11 cellular contexts compared by ENCODE assay signal in the genomic region with DNA sequence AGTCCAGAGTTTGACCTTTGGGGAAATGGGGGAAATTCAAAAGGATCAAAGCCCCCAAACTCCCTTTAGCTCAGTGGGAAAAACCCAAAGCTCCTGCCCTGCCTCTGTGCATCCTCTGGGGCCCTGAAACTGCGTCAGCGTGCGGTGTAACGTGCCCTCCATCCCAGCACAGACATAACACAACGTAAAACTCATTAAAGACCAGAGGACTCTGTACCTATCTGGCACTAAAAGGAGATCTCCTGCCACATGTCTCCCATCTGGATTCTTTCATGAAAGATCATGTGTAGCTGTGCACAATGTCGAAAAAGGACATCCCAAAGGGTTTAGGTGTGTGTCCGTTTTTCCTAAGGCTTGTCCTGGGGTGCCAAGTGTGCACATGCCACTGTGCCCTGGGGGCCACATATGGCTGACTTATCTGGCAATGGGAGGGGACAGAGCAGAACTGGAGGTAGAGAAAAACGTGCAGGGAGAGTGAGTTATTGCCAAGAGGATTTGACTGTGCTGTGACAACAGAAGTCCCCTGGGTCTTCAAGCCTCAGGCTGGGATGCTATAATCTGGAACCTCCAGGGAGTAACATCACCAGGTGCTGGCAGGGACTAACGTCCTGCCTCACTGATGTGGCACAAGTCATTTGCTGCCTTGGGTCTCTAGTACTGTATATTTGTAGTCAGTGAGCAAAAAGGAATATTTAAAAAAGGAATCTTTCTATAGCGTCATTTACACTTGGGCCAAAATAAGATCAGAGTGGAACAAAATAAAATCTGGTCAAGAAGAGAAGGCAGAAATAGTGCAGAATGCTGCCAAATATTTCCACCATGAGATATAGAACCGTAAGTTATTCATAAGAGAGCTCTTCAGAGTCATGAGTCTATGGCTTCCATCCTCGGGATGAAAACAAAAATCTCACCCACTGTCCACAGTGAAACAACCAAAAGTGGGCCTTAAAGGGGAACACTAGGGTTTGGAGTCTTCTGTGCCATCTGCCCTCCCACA. TPM values are rescaled to one million over a fixed set of nuclear protein-coding genes. Genes with fewer than 3 reads are reported as not detected.
DNase-seq lines count a peak whose midpoint lies in the region; ATAC-seq and TF ChIP-seq lines count a peak whose summit lies in the region.
"Had no signal": no experiment of that assay in that cellular context is flagged by ENCODE, and none has a peak within 500 bp of the region (broad histone marks: within the 10 kb centered on the region; RNA-seq: fewer than 3 reads in every experiment).

No MANE protein-coding gene starts in this region.

- H3K4me1 ChIP-seq in right atrium auricular region (peaks cover 0 to 95% of the 10 kb centered on the region in 2 donors), vagina (peaks cover 86% of the 10 kb centered on the region)

- CTCF ChIA-PET in activated CD8-positive, alpha-beta T cell treated with anti-CD3 and anti-CD28 coated beads, Interleukin-2, amount 10 ng/mL, durations not matched to agents 7 days and 5 days (lab: Charles Lee): interaction anchor here (0.6 to 3.7 kb wide), 24 partner anchors 9 to 60 kb away, joined by 3 to 72 read pairs (median 8); no protein-coding TSS in a partner anchor

- H3K36me3 ChIP-seq in right atrium auricular region (no peaks in the 10 kb centered on the region), vagina (no peaks in the 10 kb centered on the region)

- no peaks in the 10 kb centered on the region for H3K27me3 Mint-ChIP-seq in activated CD8-positive, alpha-beta T cell treated with anti-CD3 and anti-CD28 coated beads, Interleukin-2, amount 10 ng/mL, durations not matched to agents 7 days and 5 days (ENCODE audit: low read depth)
- H3K27me3 Mint-ChIP-seq in memory B cell: no peaks in the 10 kb centered on the region

- H3K4me3 ChIP-seq in right atrium auricular region (no peak overlapping the region), vagina (no peak overlapping the region)

- DNase-seq in right atrium auricular region (ENCODE audit: low spot score) (no peak), left cardiac atrium (no peak), memory B cell (ENCODE audit: low spot score in 2 of 2) (no peak), vagina (ENCODE audit: extremely low spot score in 2 of 2) (no peak), omental fat pad (ENCODE audit: low spot score) (no peak), hepatic stellate cell (ENCODE audit: low spot score) (no peak), MV-4-11 (lab: John Stamatoyannopoulos, UW) (no peak)
- DNase-seq in activated CD8-positive, alpha-beta T cell treated with anti-CD3 and anti-CD28 coated beads, Interleukin-2, amount 10 ng/mL, durations not matched to agents 7 days and 5 days: no peak
- DNase-seq: NCI-H187 treated with DMSO at 0.1 percent for 48 hours, occipital lobe had no signal

- peaks cover 59% of the 10 kb centered on the region for H3K36me3 Mint-ChIP-seq in activated CD8-positive, alpha-beta T cell treated with anti-CD3 and anti-CD28 coated beads, Interleukin-2, amount 10 ng/mL, durations not matched to agents 7 days and 5 days (ENCODE audit: low read depth)
- peaks cover 21% of the 10 kb centered on the region for H3K36me3 Mint-ChIP-seq in memory B cell

- H3K27ac ChIP-seq in right atrium auricular region: peak overlapping the region; percentile 9 to 68
- peak overlapping the region; percentile 88 for H3K27ac ChIP-seq in vagina
- H3K27ac ChIP-seq: C4-2B had no signal

- no peak for TF ChIP-seq CTCF in right atrium auricular region (IDR thresholded peaks at IDR 0.05)
- TF ChIP-seq CTCF in vagina (IDR thresholded peaks at IDR 0.05): no peak
- TF ChIP-seq CTCF in omental fat pad (IDR thresholded peaks at IDR 0.05): no peak

- H3K4me1 Mint-ChIP-seq in activated CD8-positive, alpha-beta T cell treated with anti-CD3 and anti-CD28 coated beads, Interleukin-2, amount 10 ng/mL, durations not matched to agents 7 days and 5 days (ENCODE audit: low read depth): peaks cover 88% of the 10 kb centered on the region
- peaks cover 78% of the 10 kb centered on the region for H3K4me1 Mint-ChIP-seq in memory B cell

- POLR2A ChIA-PET in activated CD8-positive, alpha-beta T cell treated with anti-CD3 and anti-CD28 coated beads, Interleukin-2, amount 10 ng/mL, durations not matched to agents 7 days and 5 days (lab: Charles Lee): interaction anchor here (1.0 to 3.4 kb wide), 3 partner anchors 8 to 252 kb away, joined by 3 to 26 read pairs (median 4); no protein-coding TSS in a partner anchor

- ATAC-seq in left cardiac atrium: no peak
- no peak for ATAC-seq in activated CD8-positive, alpha-beta T cell treated with anti-CD3 and anti-CD28 coated beads, Interleukin-2, amount 10 ng/mL, durations not matched to agents 7 days and 5 days
- no peak for ATAC-seq in memory B cell (ENCODE audit: low read depth)
- no peak for ATAC-seq in omental fat pad (ENCODE audit: low FRiP score)

- no peaks in the 10 kb centered on the region for H3K9me3 ChIP-seq in right atrium auricular region
- no peaks in the 10 kb centered on the region for H3K9me3 ChIP-seq in vagina

- no peak overlapping the region for H3K4me3 Mint-ChIP-seq in activated CD8-positive, alpha-beta T cell treated with anti-CD3 and anti-CD28 coated beads, Interleukin-2, amount 10 ng/mL, durations not matched to agents 7 days and 5 days
- H3K4me3 Mint-ChIP-seq in memory B cell: no peak overlapping the region

- TF ChIP-seq POLR2A in vagina (IDR thresholded peaks at IDR 0.05): no peak

- peak overlapping the region; percentile 50 for H3K27ac Mint-ChIP-seq in activated CD8-positive, alpha-beta T cell treated with anti-CD3 and anti-CD28 coated beads, Interleukin-2, amount 10 ng/mL, durations not matched to agents 7 days and 5 days
- H3K27ac Mint-ChIP-seq in memory B cell: peak overlapping the region; percentile 69

- H3K9me3 Mint-ChIP-seq in activated CD8-positive, alpha-beta T cell treated with anti-CD3 and anti-CD28 coated beads, Interleukin-2, amount 10 ng/mL, durations not matched to agents 7 days and 5 days (ENCODE audit: insufficient read depth): no peaks in the 10 kb centered on the region
- H3K9me3 Mint-ChIP-seq in memory B cell: no peaks in the 10 kb centered on the region

- H3K27me3 ChIP-seq in right atrium auricular region (no peaks in the 10 kb centered on the region), vagina (no peaks in the 10 kb centered on the region)

- intact Hi-C loops in left cardiac atrium (cut with DNase I) (loop anchor here (2.0 to 5.0 kb wide), 2 partner anchors 52 to 54 kb away; no protein-coding TSS in a partner anchor), vagina (cut with DNase I) (no loop called here)

RNA-seq across cellular contexts. Expression of a gene that starts 52.3 kb away (rescaled TPM):
- total RNA-seq in right atrium auricular region: 10 to 100 TPM; 10.8 to 11.0 TPM
- 10 to 100 TPM; 13.8 to 18.3 TPM for total RNA-seq in left cardiac atrium
- total RNA-seq in activated CD8-positive, alpha-beta T cell treated with anti-CD3 and anti-CD28 coated beads, Interleukin-2, amount 10 ng/mL, durations not matched to agents 7 days and 5 days: 10 to 100 TPM; 47.0 to 47.4 TPM
- 31.7 TPM for total RNA-seq in vagina
- total RNA-seq in omental fat pad: 10 to 100 TPM; 22.2 to 68.6 (median 31.5) TPM
